Comparison of ENCODE assay signal across 8 cellular contexts in genomic region chr3:124281453-124282316, GRCh38.
DNase-seq lines count a peak whose midpoint lies in the region; ATAC-seq and TF ChIP-seq lines count a peak whose summit lies in the region.

No MANE protein-coding gene starts in this region.

- H3K4me1 Mint-ChIP-seq in natural killer cell, result no peaks in the 10 kb centered on the region

- no peak overlapping the region for H3K4me3 Mint-ChIP-seq in natural killer cell

- ATAC-seq in HG02973 (IDR thresholded peaks at IDR 0.05; ENCODE audit: unreplicated experiment) (no peak), natural killer cell (no peak)

- intact Hi-C loops in natural killer cell (cut with micrococcal nuclease), result no loop called here

- TF ChIP-seq CTCF in natural killer cell (IDR thresholded peaks at IDR 0.05), result no peak

- DNase-seq in NCI-H2196 (lab: John Stamatoyannopoulos, UW; ENCODE audit: unreplicated experiment) (peak; percentile 58), NCI-H2196 treated with DMSO at 0.1 percent for 48 hours (lab: John Stamatoyannopoulos, UW; ENCODE audit: unreplicated experiment) (no peak), NCI-H460 (ENCODE audit: extremely low read depth, low read depth) (peak; percentile 40), dermis blood vessel endothelial cell (peak; percentile 81), myocyte (ENCODE audit: low read depth) (peak; percentile 45), natural killer cell (no peak)
- DNase-seq in central memory CD4-positive, alpha-beta T cell, result no peak

- H3K9me3 Mint-ChIP-seq in natural killer cell, result no peaks in the 10 kb centered on the region

- no peaks in the 10 kb centered on the region for H3K36me3 Mint-ChIP-seq in natural killer cell

- peaks cover 14 to 19% of the 10 kb centered on the region in 2 donors for H3K27me3 Mint-ChIP-seq in natural killer cell (ENCODE audit: low read depth in 2 of 2)

- H3K27ac Mint-ChIP-seq in natural killer cell, result no peak overlapping the region

Comparison
In these comparisons a context has a peak if more than half of its experiments do, and no peak if none do; other contexts are left out.
1. DNase-seq: peak in NCI-H2196 (single experiment), NCI-H460 (single experiment), dermis blood vessel endothelial cell (single experiment) and myocyte (single experiment); none in NCI-H2196 treated with DMSO at 0.1 percent for 48 hours (single experiment), natural killer cell (single experiment) and central memory CD4-positive, alpha-beta T cell (single experiment).